In genomic region chr6:153160221-153160620, GRCh38 we compare ENCODE assay signal across 15 cellular contexts. TPM values are rescaled to one million over a fixed set of nuclear protein-coding genes. Genes with fewer than 3 reads are reported as not detected.
A peak's percentile ranks its signal among the peaks of the same experiment; 100 is the strongest.
DNase-seq lines count a peak whose midpoint lies in the region; ATAC-seq and TF ChIP-seq lines count a peak whose summit lies in the region.
"Had no signal": no experiment of that assay in that cellular context is flagged by ENCODE, and none has a peak within 500 bp of the region (broad histone marks: within the 10 kb centered on the region; RNA-seq: fewer than 3 reads in every experiment).

No MANE protein-coding gene starts in this region.

- H3K14ac ChIP-seq in IMR-90 (replicated peaks; ENCODE audit: low read depth, low read length): no peak overlapping the region
- H3K14ac ChIP-seq in mesenchymal stem cell (ENCODE audit: low read length in 2 of 2): no peak overlapping the region

- no peak for TF ChIP-seq POLR2A in IMR-90 (IDR thresholded peaks at IDR 0.05; ENCODE audit: low read depth, low read length)

- H3K23ac ChIP-seq in IMR-90 (ENCODE audit: low read depth, low read length) (no peak overlapping the region), mesenchymal stem cell (ENCODE audit: low read length in 2 of 2) (no peak overlapping the region), mesendoderm (ENCODE audit: low read length) (no peak overlapping the region)

- peak; percentile 10 for DNase-seq in IMR-90
- peak; percentile 29 for DNase-seq in astrocyte of the spinal cord (ENCODE audit: low read depth, low spot score)
- DNase-seq in fibroblast of pulmonary artery (ENCODE audit: low read depth): peak; percentile 26
- peak; percentile 28 for DNase-seq in mesenchymal stem cell
- no peak for DNase-seq in NCI-H748 (lab: John Stamatoyannopoulos, UW; ENCODE audit: unreplicated experiment)
- no peak for DNase-seq in mesendoderm
- DNase-seq in activated T-helper 1 cell treated with anti-CD3 and anti-CD28 coated beads, Interleukin-12 subunit alpha, Interleukin-12 subunit beta, Interleukin-2, Interleukin-4 antibody, amounts not matched to agents 30 ng/mL and 10 ng/mL and 1 ng/mL, durations not matched to agents 14 hours and 24 hours and 36 hours (ENCODE audit: low spot score): no peak
- no peak for DNase-seq in heart right ventricle
- DNase-seq: C1 segment of cervical spinal cord; CD4-positive, CD25-positive, alpha-beta regulatory T cell; CD8-positive, alpha-beta T cell; DND-41; H9 had no signal

- no peak overlapping the region for H4K91ac ChIP-seq in IMR-90 (ENCODE audit: insufficient read depth, low read depth, low read length)
- H4K91ac ChIP-seq in mesenchymal stem cell (ENCODE audit: low read length): no peak overlapping the region

- H3K4me2 ChIP-seq in IMR-90 (ENCODE audit: low read depth, low read length): no peak overlapping the region
- no peak overlapping the region for H3K4me2 ChIP-seq in mesenchymal stem cell (ENCODE audit: low read length, poor library complexity, severe bottlenecking)
- H3K4me2 ChIP-seq in mesendoderm (ENCODE audit: low read length): no peak overlapping the region
- H3K4me2 ChIP-seq: GM23338 had no signal

- TF ChIP-seq CTCF in IMR-90 (conservative IDR thresholded peaks at IDR 0.05; ENCODE audit: low read depth, low read length) (no peak), astrocyte of the spinal cord (IDR thresholded peaks at IDR 0.05; ENCODE audit: low read depth, low read length) (no peak), fibroblast of pulmonary artery (IDR thresholded peaks at IDR 0.05; ENCODE audit: low read length, missing control alignments) (no peak), heart right ventricle (IDR thresholded peaks at IDR 0.05) (no peak)

- H2BK5ac ChIP-seq in IMR-90 (ENCODE audit: low read depth, low read length, poor library complexity, severe bottlenecking) (no peak overlapping the region), mesenchymal stem cell (ENCODE audit: low read depth, low read length, poor library complexity, severe bottlenecking) (no peak overlapping the region), mesendoderm (ENCODE audit: low read length) (no peak overlapping the region)

- no peak overlapping the region for H4K5ac ChIP-seq in IMR-90 (ENCODE audit: low read depth, low read length)
- no peak overlapping the region for H4K5ac ChIP-seq in mesendoderm (ENCODE audit: low read length)

- H2BK20ac ChIP-seq in IMR-90 (ENCODE audit: low read depth, low read length): no peak overlapping the region

- H3K9ac ChIP-seq in IMR-90 (ENCODE audit: low read depth, low read length) (no peak overlapping the region), mesenchymal stem cell (ENCODE audit: low read length) (no peak overlapping the region), mesendoderm (ENCODE audit: low read length) (no peak overlapping the region)

- dilution Hi-C loops in IMR-90 (cut with HindIII; ENCODE audit: low sequenced_read_pairs, unreplicated experiment): no loop called here

- no peak overlapping the region for H3K18ac ChIP-seq in IMR-90 (ENCODE audit: low read depth, low read length)
- H3K18ac ChIP-seq in mesenchymal stem cell (ENCODE audit: low read depth in 1 of 2, low read length in 2 of 2): no peak overlapping the region
- no peak overlapping the region for H3K18ac ChIP-seq in mesendoderm (ENCODE audit: low read length)

- POLR2A ChIA-PET in IMR-90 (lab: Charles Lee; ENCODE audit: unreplicated experiment): no interaction called here

- H3K4ac ChIP-seq in IMR-90 (ENCODE audit: low read depth, low read length) (no peak overlapping the region), mesenchymal stem cell (ENCODE audit: low read depth in 1 of 2, low read length in 2 of 2) (no peak overlapping the region), mesendoderm (ENCODE audit: low read depth, low read length) (no peak overlapping the region)

- WGBS in IMR-90 (ENCODE audit: extremely low coverage in 2 of 2, insufficient read length in 1 of 2), 2 experiments: 100% methylated on average over 1 of the region's 2 CpGs; no CpG with 5 or more reads in 1 of the 2 experiments
- 88% methylated on average over 2 of the region's 2 CpGs for WGBS in mesenchymal stem cell
- WGBS in mesendoderm (ENCODE audit: extremely low coverage, insufficient coverage, low lambda C conversion rate): no CpG with 5 or more reads among the region's 2 CpGs
- 86 to 95% methylated on average over 2 of the region's 2 CpGs for WGBS in heart right ventricle, 2 donors

- in situ Hi-C loops in IMR-90 (cut with MboI; ENCODE audit: low sequenced_read_pairs) (no loop called here), astrocyte of the spinal cord (cut with HindIII; ENCODE audit: low sequenced_read_pairs) (no loop called here)

- H2BK15ac ChIP-seq in IMR-90 (ENCODE audit: low read depth, low read length) (no peak overlapping the region), mesenchymal stem cell (ENCODE audit: low read depth, poor library complexity, severe bottlenecking) (no peak overlapping the region), mesendoderm (replicated peaks; ENCODE audit: low read depth) (no peak overlapping the region)

- H3K9me3 ChIP-seq in IMR-90 (ENCODE audit: control insufficient read depth, insufficient read depth, low read length) (no peaks in the 10 kb centered on the region), mesenchymal stem cell (ENCODE audit: control insufficient read depth, low read length) (no peaks in the 10 kb centered on the region), heart right ventricle (no peaks in the 10 kb centered on the region)

- H3K27ac ChIP-seq in IMR-90 (ENCODE audit: insufficient read depth, low read length) (no peak overlapping the region), mesenchymal stem cell (ENCODE audit: low read length, poor library complexity, severe bottlenecking) (no peak overlapping the region), mesendoderm (ENCODE audit: low read depth, low read length) (no peak overlapping the region), heart right ventricle (no peak overlapping the region)

- H3K27ac Mint-ChIP-seq in activated T-helper 1 cell treated with anti-CD3 and anti-CD28 coated beads, Interleukin-12 subunit alpha, Interleukin-12 subunit beta, Interleukin-2, Interleukin-4 antibody, amounts not matched to agents 30 ng/mL and 10 ng/mL and 1 ng/mL, durations not matched to agents 14 hours and 24 hours and 36 hours: no peak overlapping the region
- H3K27ac Mint-ChIP-seq: CD4-positive, CD25-positive, alpha-beta regulatory T cell; CD8-positive, alpha-beta T cell; GM23338; H9 had no signal

- H2AFZ ChIP-seq in IMR-90 (replicated peaks; ENCODE audit: low read length, poor library complexity) (no peak overlapping the region), mesenchymal stem cell (ENCODE audit: low read depth, low read length) (no peak overlapping the region)
- H2AFZ ChIP-seq: GM23338 had no signal

- H3K36me3 ChIP-seq in IMR-90 (ENCODE audit: control insufficient read depth, insufficient read depth, low read length): no peaks in the 10 kb centered on the region
- no peaks in the 10 kb centered on the region for H3K36me3 ChIP-seq in mesenchymal stem cell (ENCODE audit: control insufficient read depth in 1 of 2, insufficient read depth in 2 of 2, low read depth in 1 of 2, low read length in 2 of 2)
- H3K36me3 ChIP-seq in mesendoderm (ENCODE audit: control insufficient read depth, insufficient read depth, low read length): no peaks in the 10 kb centered on the region
- no peaks in the 10 kb centered on the region for H3K36me3 ChIP-seq in heart right ventricle

- H4K8ac ChIP-seq in IMR-90 (ENCODE audit: low read depth in 2 of 2, low read length in 2 of 2) (no peak overlapping the region; a peak in 1 of 4 replicates), mesenchymal stem cell (ENCODE audit: low read length) (no peak overlapping the region), mesendoderm (ENCODE audit: low read depth, low read length) (no peak overlapping the region)

- H2BK12ac ChIP-seq in mesenchymal stem cell (ENCODE audit: low read length in 2 of 2): no peak overlapping the region

- no peaks in the 10 kb centered on the region for H3K9me1 ChIP-seq in IMR-90 (ENCODE audit: insufficient read depth, low read length)

- H3K4me3 Mint-ChIP-seq in activated T-helper 1 cell treated with anti-CD3 and anti-CD28 coated beads, Interleukin-12 subunit alpha, Interleukin-12 subunit beta, Interleukin-2, Interleukin-4 antibody, amounts not matched to agents 30 ng/mL and 10 ng/mL and 1 ng/mL, durations not matched to agents 14 hours and 24 hours and 36 hours: no peak overlapping the region
- H3K4me3 Mint-ChIP-seq: CD4-positive, CD25-positive, alpha-beta regulatory T cell; CD8-positive, alpha-beta T cell; GM23338; H9 had no signal

- no peaks in the 10 kb centered on the region for H3K27me3 Mint-ChIP-seq in activated T-helper 1 cell treated with anti-CD3 and anti-CD28 coated beads, Interleukin-12 subunit alpha, Interleukin-12 subunit beta, Interleukin-2, Interleukin-4 antibody, amounts not matched to agents 30 ng/mL and 10 ng/mL and 1 ng/mL, durations not matched to agents 14 hours and 24 hours and 36 hours (ENCODE audit: insufficient read depth)
- H3K27me3 Mint-ChIP-seq: CD4-positive, CD25-positive, alpha-beta regulatory T cell had no signal

- H3K4me1 ChIP-seq in IMR-90 (ENCODE audit: control insufficient read depth, insufficient read depth, low read length): peaks cover 5% of the 10 kb centered on the region
- H3K4me1 ChIP-seq in mesenchymal stem cell (ENCODE audit: control insufficient read depth, insufficient read depth, low read depth, low read length): no peaks in the 10 kb centered on the region
- H3K4me1 ChIP-seq in mesendoderm (ENCODE audit: control insufficient read depth, low read depth, low read length): no peaks in the 10 kb centered on the region
- no peaks in the 10 kb centered on the region for H3K4me1 ChIP-seq in heart right ventricle

- H3K4me1 Mint-ChIP-seq in activated T-helper 1 cell treated with anti-CD3 and anti-CD28 coated beads, Interleukin-12 subunit alpha, Interleukin-12 subunit beta, Interleukin-2, Interleukin-4 antibody, amounts not matched to agents 30 ng/mL and 10 ng/mL and 1 ng/mL, durations not matched to agents 14 hours and 24 hours and 36 hours (ENCODE audit: low read depth): no peaks in the 10 kb centered on the region
- H3K4me1 Mint-ChIP-seq: CD4-positive, CD25-positive, alpha-beta regulatory T cell had no signal

- H2AK5ac ChIP-seq in IMR-90 (ENCODE audit: low read depth, low read length) (0 out of 2 replicates have a peak overlapping the region, but pooled peaks have one; percentile 9), mesenchymal stem cell (ENCODE audit: low read length, severe bottlenecking) (no peak overlapping the region), mesendoderm (ENCODE audit: low read length) (no peak overlapping the region)

- no peak overlapping the region for H2AK9ac ChIP-seq in IMR-90 (replicated peaks; ENCODE audit: low read depth, low read length, poor library complexity)

- no peaks in the 10 kb centered on the region for H3K79me2 ChIP-seq in mesendoderm (ENCODE audit: control insufficient read depth, insufficient read depth, low read length)

- no peak overlapping the region for H2BK120ac ChIP-seq in IMR-90 (ENCODE audit: low read depth, low read length)
- no peak overlapping the region for H2BK120ac ChIP-seq in mesenchymal stem cell (ENCODE audit: low read depth, low read length)
- H2BK120ac ChIP-seq in mesendoderm (ENCODE audit: low read depth, low read length): no peak overlapping the region

- no peak for TF ChIP-seq RAD21 in IMR-90 (IDR thresholded peaks at IDR 0.05; ENCODE audit: low read length)

- no peak overlapping the region for H3K4me3 ChIP-seq in IMR-90 (ENCODE audit: insufficient read depth, low read depth, low read length)
- no peak overlapping the region for H3K4me3 ChIP-seq in astrocyte of the spinal cord (ENCODE audit: low read depth, low read length)
- no peak overlapping the region for H3K4me3 ChIP-seq in fibroblast of pulmonary artery (replicated peaks; ENCODE audit: low read depth, low read length)
- H3K4me3 ChIP-seq in mesenchymal stem cell (ENCODE audit: insufficient read depth in 1 of 2, low read depth in 1 of 2, low read length in 2 of 2): no peak overlapping the region
- no peak overlapping the region for H3K4me3 ChIP-seq in mesendoderm (ENCODE audit: low read length)
- no peak overlapping the region for H3K4me3 ChIP-seq in heart right ventricle
- H3K4me3 ChIP-seq: GM23338 had no signal

- no TSS peak for BruUV-seq in IMR-90 (replicated peaks; lab: Mats Ljungman, UMichigan)

- intact Hi-C loops in IMR-90 (cut with micrococcal nuclease): no loop called here
- intact Hi-C loops in activated T-helper 1 cell treated with anti-CD3 and anti-CD28 coated beads, Interleukin-12 subunit alpha, Interleukin-12 subunit beta, Interleukin-2, Interleukin-4 antibody, amounts not matched to agents 30 ng/mL and 10 ng/mL and 1 ng/mL, durations not matched to agents 14 hours and 24 hours and 36 hours (cut with micrococcal nuclease): no loop called here
- intact Hi-C loops in heart right ventricle (cut with DNase I): no loop called here

- H3K79me1 ChIP-seq in IMR-90 (ENCODE audit: low read depth in 1 of 2, low read length in 2 of 2): no peaks in the 10 kb centered on the region
- H3K79me1 ChIP-seq in mesenchymal stem cell (replicated peaks; ENCODE audit: low read length, poor library complexity, severe bottlenecking): no peaks in the 10 kb centered on the region
- no peaks in the 10 kb centered on the region for H3K79me1 ChIP-seq in mesendoderm (ENCODE audit: low read length)

- H4K20me1 ChIP-seq in IMR-90 (ENCODE audit: insufficient read depth, low read length): no peaks in the 10 kb centered on the region

- H3K27me3 ChIP-seq in IMR-90 (ENCODE audit: control insufficient read depth, insufficient read depth, low read length) (no peaks in the 10 kb centered on the region), mesenchymal stem cell (ENCODE audit: control insufficient read depth in 1 of 2, insufficient read depth in 1 of 2, low read length in 2 of 2) (no peaks in the 10 kb centered on the region), mesendoderm (ENCODE audit: insufficient read depth, low read length, poor library complexity) (no peaks in the 10 kb centered on the region), heart right ventricle (no peaks in the 10 kb centered on the region)

- no peak overlapping the region for H3K56ac ChIP-seq in IMR-90 (ENCODE audit: extremely low read depth, insufficient read depth, low read length)
- H3K56ac ChIP-seq in mesendoderm (ENCODE audit: low read length): no peak overlapping the region

- ATAC-seq in IMR-90 (ENCODE audit: low read depth): no peak; the same call in 1 of the 2 replicates
- ATAC-seq in heart right ventricle: no peak
- ATAC-seq: CD8-positive, alpha-beta T cell; GM23338; HCT116 had no signal

- no peaks in the 10 kb centered on the region for H3K36me3 Mint-ChIP-seq in activated T-helper 1 cell treated with anti-CD3 and anti-CD28 coated beads, Interleukin-12 subunit alpha, Interleukin-12 subunit beta, Interleukin-2, Interleukin-4 antibody, amounts not matched to agents 30 ng/mL and 10 ng/mL and 1 ng/mL, durations not matched to agents 14 hours and 24 hours and 36 hours (ENCODE audit: low read depth)
- H3K36me3 Mint-ChIP-seq: CD4-positive, CD25-positive, alpha-beta regulatory T cell; CD8-positive, alpha-beta T cell had no signal

- CTCF ChIA-PET in IMR-90 (lab: Yijun Ruan, JAX): no interaction called here

- no peaks in the 10 kb centered on the region for H3K9me3 Mint-ChIP-seq in activated T-helper 1 cell treated with anti-CD3 and anti-CD28 coated beads, Interleukin-12 subunit alpha, Interleukin-12 subunit beta, Interleukin-2, Interleukin-4 antibody, amounts not matched to agents 30 ng/mL and 10 ng/mL and 1 ng/mL, durations not matched to agents 14 hours and 24 hours and 36 hours
- H3K9me3 Mint-ChIP-seq: CD4-positive, CD25-positive, alpha-beta regulatory T cell; GM23338; H9 had no signal

RNA-seq across cellular contexts. Expression of gene RGS17, which starts 29.1 kb away (rescaled TPM):
- total RNA-seq in IMR-90 (2012; rRNA removed) (1.4 and 1.7 TPM in 2 replicates), heart right ventricle (under 1 TPM in 9 of 10 donors, not detected in 1; 0.04 to 0.41 (median 0.21) TPM)
- polyA plus RNA-seq in IMR-90 (2012; rRNA removed) (0.53 and 0.75 TPM in 2 replicates), heart right ventricle (under 1 TPM; 0.07 to 0.12 TPM)
- 0.67 and 0.77 TPM in 2 replicates for polyA plus RNA-seq in IMR-90 (2012; cell fraction: cytosol; rRNA removed)
- polyA plus RNA-seq in IMR-90 (2012; cell fraction: nucleus; rRNA removed; ENCODE audit: low replicate concordance): 0.36 and 2.3 TPM in 2 replicates
- 15.7 TPM for polyA plus RNA-seq in mesenchymal stem cell (2013, experiment 1 of 2)
- 15.0 TPM for polyA plus RNA-seq in mesenchymal stem cell (2013, experiment 2 of 2)
- 1.9 TPM for polyA plus RNA-seq in mesendoderm (2013, experiment 1 of 2)
- polyA plus RNA-seq in mesendoderm (2013, experiment 2 of 2): 2.1 TPM
- not detected in 2 replicates for total RNA-seq in activated T-helper 1 cell treated with anti-CD3 and anti-CD28 coated beads, Interleukin-12 subunit alpha, Interleukin-12 subunit beta, Interleukin-2, Interleukin-4 antibody, amounts not matched to agents 30 ng/mL and 10 ng/mL and 1 ng/mL, durations not matched to agents 14 hours and 24 hours and 36 hours
- total RNA-seq: CD4-positive, CD25-positive, alpha-beta regulatory T cell; CD8-positive, alpha-beta T cell had no signal

Comparison
In these comparisons a context has a peak if more than half of its experiments do, and no peak if none do; other contexts are left out.
1. DNase-seq: peak in IMR-90 (single experiment), astrocyte of the spinal cord (single experiment), fibroblast of pulmonary artery (single experiment) and mesenchymal stem cell (single experiment); none in NCI-H748 (single experiment), mesendoderm (single experiment), activated T-helper 1 cell treated with anti-CD3 and anti-CD28 coated beads, Interleukin-12 subunit alpha, Interleukin-12 subunit beta, Interleukin-2, Interleukin-4 antibody, amounts not matched to agents 30 ng/mL and 10 ng/mL and 1 ng/mL, durations not matched to agents 14 hours and 24 hours and 36 hours (single experiment) and heart right ventricle (0 of 2).